Comparison of ENCODE assay signal across 10 cellular contexts in genomic region chr6:143744593-143745151, GRCh38.
DNase-seq lines count a peak whose midpoint lies in the region; ATAC-seq lines count a peak whose summit lies in the region.
"Had no signal": no experiment of that assay in that cellular context is flagged by ENCODE, and none has a peak within 500 bp of the region (broad histone marks: within the 10 kb centered on the region; RNA-seq: fewer than 3 reads in every experiment).

No MANE protein-coding gene starts in this region.

- H3K4me3 ChIP-seq in mesodermal cell (ENCODE audit: extremely low read depth, insufficient read depth, low read length, poor library complexity, severe bottlenecking): no peak overlapping the region
- H3K4me3 ChIP-seq in urinary bladder (ENCODE audit: low read depth, low read length): no peak overlapping the region

- H3K9me3 ChIP-seq in mesodermal cell (ENCODE audit: control insufficient read depth, low read length): no peaks in the 10 kb centered on the region

- in situ Hi-C loops in ACHN (cut with HindIII; ENCODE audit: low pct_ligation_motif_present, low pct_unique_long_range_greater_than_20kb, low sequenced_read_pairs): no loop called here

- DNase-seq in NCI-H2107 treated with DMSO at 0.1 percent for 48 hours (lab: John Stamatoyannopoulos, UW; ENCODE audit: unreplicated experiment): peak; percentile 37
- DNase-seq in NCI-H2107 (lab: John Stamatoyannopoulos, UW): no peak
- peak; percentile 13 for DNase-seq in dermis blood vessel endothelial cell
- no peak for DNase-seq in ACHN
- DNase-seq: activated CD4-positive, alpha-beta memory T cell treated with anti-CD3 and anti-CD28 coated beads, Interleukin-2, amount 10 ng/mL, durations not matched to agents 7 days and 5 days; stimulated activated CD4-positive, alpha-beta T cell treated with anti-CD3 and anti-CD28 coated beads, Interleukin-4, amount 100 ng/mL, for 24 hours had no signal

- WGBS in mesodermal cell (ENCODE audit: insufficient coverage in 2 of 2), 2 experiments: 80 to 81% methylated on average over 3 to 7 of the region's 8 CpGs
- 57% methylated on average over 8 of the region's 8 CpGs for WGBS in urinary bladder

- no peak for ATAC-seq in HG03354 (IDR thresholded peaks at IDR 0.05; ENCODE audit: poor library complexity, severe bottlenecking, unreplicated experiment)
- ATAC-seq in GM19395 (IDR thresholded peaks at IDR 0.05; ENCODE audit: unreplicated experiment): no peak

- H3K4me1 ChIP-seq in mesodermal cell (ENCODE audit: control insufficient read depth, insufficient read depth, low read length, poor library complexity, severe bottlenecking) (peaks cover 46% of the 10 kb centered on the region), urinary bladder (ENCODE audit: insufficient read depth) (no peaks in the 10 kb centered on the region)

- H3K36me3 ChIP-seq in mesodermal cell (ENCODE audit: control insufficient read depth, insufficient read depth, low read length) (peaks cover 8% of the 10 kb centered on the region), urinary bladder (ENCODE audit: insufficient read depth) (no peaks in the 10 kb centered on the region)

- H3K27ac ChIP-seq in mesodermal cell (ENCODE audit: low read depth, low read length, severe bottlenecking) (peak overlapping the region; percentile 89), urinary bladder (ENCODE audit: low read depth) (peak overlapping the region; percentile 34)

Comparison
In these comparisons a context has a peak if more than half of its experiments do, and no peak if none do; other contexts are left out.
1. DNase-seq: peak in NCI-H2107 treated with DMSO at 0.1 percent for 48 hours (single experiment) and dermis blood vessel endothelial cell (single experiment); none in NCI-H2107 (single experiment) and ACHN (single experiment).